26 cellular contexts compared by ENCODE assay signal in the genomic region with DNA sequence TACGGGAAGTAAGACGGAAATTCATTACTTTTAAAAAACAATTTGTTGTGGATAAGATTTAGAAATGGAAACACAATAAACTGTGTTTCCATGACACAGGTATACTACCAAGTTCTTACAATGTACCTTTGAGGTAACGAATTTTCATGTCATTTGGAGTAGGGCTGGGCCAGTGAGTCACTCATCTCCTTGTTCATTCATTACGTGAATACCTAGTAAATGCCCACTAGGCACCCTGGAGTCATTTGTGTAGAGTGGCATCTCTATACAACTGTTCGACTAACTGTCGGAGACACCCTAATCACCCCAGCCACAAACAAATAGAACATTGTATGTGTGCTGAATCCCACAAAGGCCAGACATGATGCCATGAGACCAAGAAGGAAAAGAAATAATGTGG.
"Had no signal": no experiment of that assay in that cellular context is flagged by ENCODE, and none has a peak within 500 bp of the region (broad histone marks: within the 10 kb centered on the region; RNA-seq: fewer than 3 reads in every experiment).

No MANE protein-coding gene starts in this region.

- H3K27ac Mint-ChIP-seq: activated B cell treated with CpG ODN at 0.5 μM for 24 hours; activated CD4-positive, alpha-beta memory T cell treated with anti-CD3 and anti-CD28 coated beads for 36 hours; dendritic cell treated with granulocyte-macrophage colony-stimulating factor and Interleukin-4, amounts not matched to agents 40 ng/mL and 50 ng/mL, for 4 days; mesothelial cell of epicardium; natural killer cell treated with Interleukin-12 subunit alpha and Interleukin-12 subunit beta and Interleukin-15 and Interleukin-18, amount 100 ng/mL, for 72 hours; progenitor cell of endocrine pancreas; T-helper 1 cell treated with Interleukin-12 subunit alpha and Interleukin-12 subunit beta and Interleukin-4 antibody, amounts not matched to agents 30 μg/mL and 1 μg/mL, for 36 hours had no signal

- H3K4me2 ChIP-seq: smooth muscle cell had no signal

- H3K36me3 Mint-ChIP-seq: activated CD4-positive, alpha-beta memory T cell treated with anti-CD3 and anti-CD28 coated beads for 36 hours; mesothelial cell of epicardium; natural killer cell treated with Interleukin-12 subunit alpha and Interleukin-12 subunit beta and Interleukin-15 and Interleukin-18, amount 100 ng/mL, for 72 hours had no signal

- DNase-seq: activated B cell treated with CpG ODN at 0.5 μM for 24 hours; activated CD4-positive, alpha-beta memory T cell treated with anti-CD3 and anti-CD28 coated beads for 36 hours; activated CD4-positive, alpha-beta T cell treated with anti-CD3 and anti-CD28 coated beads for 4 hours; activated effector memory CD4-positive, alpha-beta T cell treated with anti-CD3 and anti-CD28 coated beads, Interleukin-2, amount 50 U/mL, for 16 hours; activated naive CD4-positive, alpha-beta T cell treated with anti-CD3 and anti-CD28 coated beads, Interleukin-2, amount 50 U/mL, for 16 hours; anterior cingulate cortex; body of pancreas; caudate nucleus; effector CD8-positive, alpha-beta T cell; kidney; left lung; retina; sigmoid colon; stimulated activated CD4-positive, alpha-beta T cell treated with anti-CD3 and anti-CD28 coated beads, Interleukin-15, amount 100 ng/mL, for 24 hours; stimulated activated naive CD4-positive, alpha-beta T cell; T1000; testis had no signal

- ATAC-seq: body of pancreas; left lung; natural killer cell treated with Interleukin-12 subunit alpha and Interleukin-12 subunit beta and Interleukin-15 and Interleukin-18, amount 100 ng/mL, for 72 hours had no signal

- H3K9me3 ChIP-seq: body of pancreas, left lung, sigmoid colon, testis, vagina had no signal

- H3K27ac ChIP-seq: body of pancreas, left lung, sigmoid colon, testis, vagina had no signal

- H3K9me3 Mint-ChIP-seq: activated B cell treated with CpG ODN at 0.5 μM for 24 hours; activated CD4-positive, alpha-beta memory T cell treated with anti-CD3 and anti-CD28 coated beads for 36 hours; dendritic cell treated with granulocyte-macrophage colony-stimulating factor and Interleukin-4, amounts not matched to agents 40 ng/mL and 50 ng/mL, for 4 days; mesothelial cell of epicardium; natural killer cell treated with Interleukin-12 subunit alpha and Interleukin-12 subunit beta and Interleukin-15 and Interleukin-18, amount 100 ng/mL, for 72 hours; T-helper 1 cell treated with Interleukin-12 subunit alpha and Interleukin-12 subunit beta and Interleukin-4 antibody, amounts not matched to agents 30 μg/mL and 1 μg/mL, for 36 hours had no signal

- H3K4me3 ChIP-seq: body of pancreas, left lung, lung, sigmoid colon, smooth muscle cell, testis, vagina had no signal

- H3K36me3 ChIP-seq: left lung, sigmoid colon, vagina had no signal

- H3K27me3 Mint-ChIP-seq: activated B cell treated with CpG ODN at 0.5 μM for 24 hours; dendritic cell treated with granulocyte-macrophage colony-stimulating factor and Interleukin-4, amounts not matched to agents 40 ng/mL and 50 ng/mL, for 4 days; natural killer cell treated with Interleukin-12 subunit alpha and Interleukin-12 subunit beta and Interleukin-15 and Interleukin-18, amount 100 ng/mL, for 72 hours; progenitor cell of endocrine pancreas; type B pancreatic cell had no signal

- H3K4me3 Mint-ChIP-seq: activated B cell treated with CpG ODN at 0.5 μM for 24 hours; activated CD4-positive, alpha-beta memory T cell treated with anti-CD3 and anti-CD28 coated beads for 36 hours; dendritic cell treated with granulocyte-macrophage colony-stimulating factor and Interleukin-4, amounts not matched to agents 40 ng/mL and 50 ng/mL, for 4 days; mesothelial cell of epicardium; natural killer cell treated with Interleukin-12 subunit alpha and Interleukin-12 subunit beta and Interleukin-15 and Interleukin-18, amount 100 ng/mL, for 72 hours; T-helper 1 cell treated with Interleukin-12 subunit alpha and Interleukin-12 subunit beta and Interleukin-4 antibody, amounts not matched to agents 30 μg/mL and 1 μg/mL, for 36 hours; type B pancreatic cell had no signal

- H3K27me3 ChIP-seq: body of pancreas, left lung, sigmoid colon, testis, vagina had no signal
